Comparison of ENCODE assay signal across 10 cellular contexts in the genomic region with DNA sequence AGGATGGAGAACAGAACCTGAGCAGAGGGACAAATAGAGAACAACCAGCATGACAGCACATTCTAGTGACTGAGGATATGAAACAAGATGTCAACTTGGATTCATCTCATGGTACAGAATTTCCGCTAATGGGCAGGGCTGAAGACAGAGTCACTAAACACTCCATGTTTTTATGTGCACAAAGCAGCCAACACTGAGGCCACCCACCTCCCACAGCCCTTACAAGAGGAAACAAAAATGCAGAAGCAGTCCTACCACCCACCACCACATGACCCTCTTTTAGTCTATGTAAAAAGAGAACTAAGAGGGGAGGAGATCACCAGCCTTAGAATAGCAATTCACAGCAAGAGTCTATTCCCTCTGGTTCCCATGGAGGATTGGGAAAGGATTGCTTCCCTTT.
A peak's percentile ranks its signal among the peaks of the same experiment; 100 is the strongest.
DNase-seq lines count a peak whose midpoint lies in the region; ATAC-seq and TF ChIP-seq lines count a peak whose summit lies in the region.
"Had no signal": no experiment of that assay in that cellular context is flagged by ENCODE, and none has a peak within 500 bp of the region (broad histone marks: within the 10 kb centered on the region; RNA-seq: fewer than 3 reads in every experiment).

No MANE protein-coding gene starts in this region.

- H3K27ac Mint-ChIP-seq in Calu3 (ENCODE audit: unreplicated experiment): no peak overlapping the region
- H3K27ac Mint-ChIP-seq: activated CD4-positive, alpha-beta memory T cell treated with anti-CD3 and anti-CD28 coated beads for 36 hours had no signal

- peak; percentile 88 for ATAC-seq in GM21526 (IDR thresholded peaks at IDR 0.05; ENCODE audit: low FRiP score, unreplicated experiment)
- peak; percentile 64 for ATAC-seq in HG03442 (IDR thresholded peaks at IDR 0.05; ENCODE audit: unreplicated experiment)

- DNase-seq in GM12865 (ENCODE audit: low read depth) (peak; percentile 38), head of caudate nucleus (peak in 25 of 42 donors; percentile 9 to 56 (median 29)), D341Med (ENCODE audit: low spot score) (no peak), GM19238 (ENCODE audit: insufficient read length, low spot score) (no peak), Calu3 (no peak)
- DNase-seq in effector CD4-positive, alpha-beta T cell: no peak
- DNase-seq: activated CD4-positive, alpha-beta memory T cell treated with anti-CD3 and anti-CD28 coated beads for 36 hours; stomach had no signal

- CTCF ChIA-PET in Calu3 (lab: Charles Lee): no interaction called here

- intact Hi-C loops in head of caudate nucleus (cut with DNase I): no loop called here
- intact Hi-C loops in Calu3 (cut with micrococcal nuclease; ENCODE audit: unreplicated experiment): no loop called here

- no peak for TF ChIP-seq CTCF in GM12865 (IDR thresholded peaks at IDR 0.05; ENCODE audit: insufficient read depth, low read depth, low read length, missing control alignments)
- no peak for TF ChIP-seq CTCF in Calu3 (IDR thresholded peaks at IDR 0.05; ENCODE audit: unreplicated experiment)

- peaks cover 61% of the 10 kb centered on the region for H3K27me3 Mint-ChIP-seq in Calu3 (ENCODE audit: unreplicated experiment)
- H3K27me3 Mint-ChIP-seq: activated CD4-positive, alpha-beta memory T cell treated with anti-CD3 and anti-CD28 coated beads for 36 hours had no signal

- H3K4me3 ChIP-seq in GM12865 (ENCODE audit: low read depth, low read length): no peak overlapping the region
- H3K4me3 ChIP-seq: stomach had no signal

- no TSS peak for BruUV-seq in Calu3 (replicated peaks; lab: Mats Ljungman, UMichigan)

- peaks cover 7% of the 10 kb centered on the region for H3K4me1 Mint-ChIP-seq in Calu3 (ENCODE audit: low read depth, unreplicated experiment)

- H3K9me3 Mint-ChIP-seq in Calu3 (ENCODE audit: low read depth, unreplicated experiment): peaks cover 2% of the 10 kb centered on the region
- H3K9me3 Mint-ChIP-seq: activated CD4-positive, alpha-beta memory T cell treated with anti-CD3 and anti-CD28 coated beads for 36 hours had no signal

- no peak overlapping the region for H3K4me3 Mint-ChIP-seq in Calu3 (ENCODE audit: low read depth, unreplicated experiment)
- H3K4me3 Mint-ChIP-seq: activated CD4-positive, alpha-beta memory T cell treated with anti-CD3 and anti-CD28 coated beads for 36 hours had no signal

- H3K36me3 Mint-ChIP-seq in Calu3 (ENCODE audit: insufficient read depth, unreplicated experiment): no peaks in the 10 kb centered on the region
- H3K36me3 Mint-ChIP-seq: activated CD4-positive, alpha-beta memory T cell treated with anti-CD3 and anti-CD28 coated beads for 36 hours had no signal

Comparison
In these comparisons a context has a peak if more than half of its experiments do, and no peak if none do; other contexts are left out.
1. DNase-seq: peak in GM12865 (single experiment) and head of caudate nucleus (25 of 42); none in D341Med (single experiment), GM19238 (single experiment), Calu3 (single experiment) and effector CD4-positive, alpha-beta T cell (single experiment).